ENCODE assay signal across 1 cellular context in the genomic region with DNA sequence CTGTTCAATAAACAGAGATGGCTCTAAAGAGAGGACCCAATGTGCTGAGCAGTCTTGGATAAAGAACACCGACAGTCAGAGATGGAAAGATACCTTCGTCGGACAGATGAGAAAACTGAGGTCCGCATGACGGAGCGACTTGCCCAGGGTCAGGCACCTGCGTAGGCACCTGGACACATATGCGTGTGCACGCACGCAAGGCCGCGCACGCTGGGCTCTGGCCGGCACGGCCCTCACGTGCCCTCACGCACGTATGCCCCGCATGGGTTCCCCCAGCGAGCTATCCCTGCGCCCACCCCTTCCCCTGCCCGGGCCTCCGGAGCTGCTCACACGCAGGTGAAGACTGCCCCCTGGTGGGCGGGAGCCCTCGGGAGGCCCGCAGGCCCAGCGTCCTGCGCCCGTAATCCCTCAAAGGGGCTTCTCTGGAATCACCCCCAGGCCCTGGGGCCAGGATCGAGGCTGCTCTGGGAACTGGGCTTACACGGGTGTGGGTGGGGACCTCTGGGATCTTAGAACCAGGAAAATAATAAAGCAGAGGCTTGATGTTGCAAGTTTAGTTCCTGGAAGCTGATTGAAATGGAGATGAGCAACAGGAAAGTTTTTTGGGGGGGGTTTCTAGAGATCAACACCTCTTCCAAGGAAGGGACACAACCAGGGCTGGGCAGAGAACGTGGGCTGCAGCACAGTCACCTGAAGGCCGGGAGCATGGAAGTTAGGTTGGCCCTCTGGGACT.
TF ChIP-seq lines count a peak whose summit lies in the region.

No MANE protein-coding gene starts in this region.

TF ChIP-seq in HEK293, 187 proteins besides CTCF, POLR2A, EP300 and RAD21 (continued from another document):
- TF ChIP-seq, protein P1, sequence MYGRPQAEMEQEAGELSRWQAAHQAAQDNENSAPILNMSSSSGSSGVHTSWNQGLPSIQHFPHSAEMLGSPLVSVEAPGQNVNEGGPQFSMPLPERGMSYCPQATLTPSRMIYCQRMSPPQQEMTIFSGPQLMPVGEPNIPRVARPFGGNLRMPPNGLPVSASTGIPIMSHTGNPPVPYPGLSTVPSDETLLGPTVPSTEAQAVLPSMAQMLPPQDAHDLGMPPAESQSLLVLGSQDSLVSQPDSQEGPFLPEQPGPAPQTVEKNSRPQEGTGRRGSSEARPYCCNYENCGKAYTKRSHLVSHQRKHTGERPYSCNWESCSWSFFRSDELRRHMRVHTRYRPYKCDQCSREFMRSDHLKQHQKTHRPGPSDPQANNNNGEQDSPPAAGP (tag by site-specific recombination; IDR thresholded peaks at IDR 0.05) = no peak
- TF ChIP-seq ZNF140 (tag by site-specific recombination; IDR thresholded peaks at IDR 0.05) (no peak), ZNF610 (tag by site-specific recombination; IDR thresholded peaks at IDR 0.05; ENCODE audit: borderline replicate concordance) (no peak), ZBTB1 (tag by site-specific recombination; IDR thresholded peaks at IDR 0.05) (0 out of 2 replicates have a peak, but pooled peaks have one; percentile 36), ZNF529 (tag by site-specific recombination; IDR thresholded peaks at IDR 0.05; ENCODE audit: insufficient replicate concordance) (no peak), ZNF121 (tag by site-specific recombination; IDR thresholded peaks at IDR 0.05) (no peak), ZNF48 (tag by site-specific recombination; IDR thresholded peaks at IDR 0.05) (no peak), ZNF133 (tag by site-specific recombination; IDR thresholded peaks at IDR 0.05) (no peak), ZNF777 (tag by site-specific recombination; IDR thresholded peaks at IDR 0.05; ENCODE audit: borderline replicate concordance) (no peak)
- TF ChIP-seq, protein P2, sequence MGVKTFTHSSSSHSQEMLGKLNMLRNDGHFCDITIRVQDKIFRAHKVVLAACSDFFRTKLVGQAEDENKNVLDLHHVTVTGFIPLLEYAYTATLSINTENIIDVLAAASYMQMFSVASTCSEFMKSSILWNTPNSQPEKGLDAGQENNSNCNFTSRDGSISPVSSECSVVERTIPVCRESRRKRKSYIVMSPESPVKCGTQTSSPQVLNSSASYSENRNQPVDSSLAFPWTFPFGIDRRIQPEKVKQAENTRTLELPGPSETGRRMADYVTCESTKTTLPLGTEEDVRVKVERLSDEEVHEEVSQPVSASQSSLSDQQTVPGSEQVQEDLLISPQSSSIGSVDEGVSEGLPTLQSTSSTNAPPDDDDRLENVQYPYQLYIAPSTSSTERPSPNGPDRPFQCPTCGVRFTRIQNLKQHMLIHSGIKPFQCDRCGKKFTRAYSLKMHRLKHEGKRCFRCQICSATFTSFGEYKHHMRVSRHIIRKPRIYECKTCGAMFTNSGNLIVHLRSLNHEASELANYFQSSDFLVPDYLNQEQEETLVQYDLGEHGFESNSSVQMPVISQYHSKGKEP (tag by site-specific recombination; IDR thresholded peaks at IDR 0.05) = no peak
